In the genomic region with DNA sequence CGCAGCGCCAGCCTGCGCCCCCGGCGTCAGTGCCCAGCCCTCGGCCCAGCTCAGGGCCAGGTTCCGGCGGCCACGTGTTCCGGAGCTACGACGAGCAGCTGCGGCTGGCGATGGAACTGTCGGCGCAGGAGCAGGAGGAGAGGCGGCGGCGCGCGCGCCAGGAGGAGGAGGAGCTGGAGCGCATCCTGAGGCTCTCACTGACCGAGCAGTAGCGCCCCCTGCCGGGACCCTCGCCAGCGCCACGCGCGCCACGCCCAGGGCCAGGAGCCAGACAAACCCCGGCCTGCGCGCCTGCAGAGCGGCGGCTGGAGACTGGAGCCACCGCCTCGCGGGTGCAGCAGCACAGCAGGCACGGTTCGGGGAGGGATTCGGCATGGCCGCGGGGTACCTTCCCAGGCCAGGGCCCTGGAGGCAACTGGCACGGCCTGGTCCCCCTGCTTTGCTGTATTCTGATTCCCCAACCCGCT, we compare ENCODE assay signal across 8 cellular contexts. TPM values are rescaled to one million over a fixed set of nuclear protein-coding genes. Genes with fewer than 3 reads are reported as not detected.
DNase-seq lines count a peak whose midpoint lies in the region; ATAC-seq and TF ChIP-seq lines count a peak whose summit lies in the region.

No MANE protein-coding gene starts in this region.

- TF ChIP-seq CTCF in GM12864 (IDR thresholded peaks at IDR 0.05; ENCODE audit: low read depth, low read length, missing control alignments), result peak; percentile 86
- TF ChIP-seq CTCF in hepatocyte (IDR thresholded peaks at IDR 0.05; ENCODE audit: poor library complexity), result peak; percentile 67
- TF ChIP-seq CTCF in upper lobe of left lung (IDR thresholded peaks at IDR 0.05), result peak; percentile 88 to 97 (median 95)

- peak overlapping the region; percentile 71 for H3K4me2 ChIP-seq in hepatocyte

- no peaks in the 10 kb centered on the region for H3K36me3 ChIP-seq in hepatocyte (replicated peaks; ENCODE audit: insufficient read depth, low read depth)
- H3K36me3 ChIP-seq in rectal smooth muscle tissue (ENCODE audit: control insufficient read depth, insufficient read depth, low read length), result no peaks in the 10 kb centered on the region
- H3K36me3 ChIP-seq in upper lobe of left lung, result no peaks in the 10 kb centered on the region

- H3K4me1 ChIP-seq in hepatocyte (ENCODE audit: insufficient read depth) (peaks cover 26% of the 10 kb centered on the region), rectal smooth muscle tissue (ENCODE audit: control insufficient read depth, insufficient read depth, low read length) (peaks cover 23% of the 10 kb centered on the region), upper lobe of left lung (peaks cover 49 to 58% (median 58%) of the 10 kb centered on the region in 4 donors)

- H3K36me3 Mint-ChIP-seq in T-cell, result no peaks in the 10 kb centered on the region

- H3K9me2 ChIP-seq in hepatocyte (replicated peaks; ENCODE audit: insufficient read depth), result no peaks in the 10 kb centered on the region

- H3K27me3 ChIP-seq in hepatocyte, result peaks cover 47% of the 10 kb centered on the region
- H3K27me3 ChIP-seq in rectal smooth muscle tissue (ENCODE audit: control insufficient read depth, insufficient read depth, low read length), result no peaks in the 10 kb centered on the region
- H3K27me3 ChIP-seq in upper lobe of left lung, result peaks cover 0 to 10% (median 0%) of the 10 kb centered on the region in 4 donors

- no peaks in the 10 kb centered on the region for H3K9me3 Mint-ChIP-seq in T-cell

- 14% methylated on average over 39 of the region's 47 CpGs for WGBS in hepatocyte (ENCODE audit: low lambda C conversion rate, missing lambda C conversion rate)
- 1% methylated on average over 18 of the region's 47 CpGs; no CpG with 5 or more reads in 1 of the 2 donors for WGBS in upper lobe of left lung, 2 donors

- TF ChIP-seq EP300 in upper lobe of left lung (IDR thresholded peaks at IDR 0.05), result peak in 1 of 4 donors; percentile 50

- H3K4me3 ChIP-seq in GM12864 (ENCODE audit: low read depth, low read length) (peak overlapping the region; percentile 25; the same call in 1 of the 2 replicates), hepatocyte (no peak overlapping the region), rectal smooth muscle tissue (ENCODE audit: low read length) (peak overlapping the region; percentile 34), upper lobe of left lung (peak overlapping the region in 3 of 4 donors; percentile 29 to 47 (median 45))

- no peaks in the 10 kb centered on the region for H3K79me2 ChIP-seq in hepatocyte

- no peak for TF ChIP-seq POLR2A in upper lobe of left lung (IDR thresholded peaks at IDR 0.05)

- H3K9me3 ChIP-seq in hepatocyte (ENCODE audit: low read depth) (no peaks in the 10 kb centered on the region), upper lobe of left lung (no peaks in the 10 kb centered on the region)

- H3K27me3 Mint-ChIP-seq in T-cell, result no peaks in the 10 kb centered on the region

- CTCF ChIA-PET in T-cell (lab: Charles Lee), result interaction anchor here (0.6 to 6.0 kb wide), 12 partner anchors 9 to 1701 kb away, joined by 3 to 56 read pairs (median 4); partner anchors contain the start of genes ABHD15 (in 1 of the 2), ANKRD13B (in 1 of the 2), CORO6 (in 1 of the 2) and EVI2B (in 1 of the 2)

- peaks cover 31 to 39% (median 37%) of the 10 kb centered on the region in 3 donors for H3K4me1 Mint-ChIP-seq in T-cell

- peak overlapping the region; percentile 28 to 89 (median 67) for H3K4me3 Mint-ChIP-seq in T-cell

- no peaks in the 10 kb centered on the region for H4K20me1 ChIP-seq in hepatocyte (ENCODE audit: insufficient read depth, poor library complexity, severe bottlenecking)

- ATAC-seq in T-cell (replicated peaks in 1 of 4) (peak; percentile 26 to 44 (median 34)), upper lobe of left lung (ENCODE audit: low FRiP score in 2 of 2) (peak; percentile 78 to 87), GM19023 (IDR thresholded peaks at IDR 0.05; ENCODE audit: unreplicated experiment) (no peak)

- DNase-seq in GM12864 (ENCODE audit: low read depth), result peak; percentile 50
- peak; percentile 76 to 96 (median 88) for DNase-seq in T-cell
- peak; percentile 90 for DNase-seq in hepatocyte (ENCODE audit: low spot score)
- peak; percentile 93 to 99 for DNase-seq in upper lobe of left lung
- DNase-seq in HK-2 (ENCODE audit: unreplicated experiment), result no peak

- no peak overlapping the region for H2AFZ ChIP-seq in hepatocyte

- POLR2A ChIA-PET in T-cell (lab: Charles Lee), result interaction anchor here (0.6 kb wide), 3 partner anchors 85 to 662 kb away, joined by 4 to 5 read pairs (median 4); no protein-coding TSS in a partner anchor

- H3K27ac ChIP-seq in angular gyrus (ENCODE audit: low read depth, low read length) (peak overlapping the region; percentile 83), hepatocyte (no peak overlapping the region), rectal smooth muscle tissue (ENCODE audit: low read depth, low read length) (no peak overlapping the region), upper lobe of left lung (peak overlapping the region in 1 of 4 donors; percentile 32)

- H3K9ac ChIP-seq in rectal smooth muscle tissue (ENCODE audit: low read length), result no peak overlapping the region

- no peak overlapping the region for H3K27ac Mint-ChIP-seq in T-cell

RNA-seq across cellular contexts. Expression of gene CORO6, which starts 9.3 kb away (rescaled TPM):
- total RNA-seq in T-cell (1 to 10 TPM; 2.4 to 4.1 (median 3.6) TPM), hepatocyte (0.83 and 1.5 TPM in 2 replicates), upper lobe of left lung (100 to 1,000 TPM in 1 of 6 donors, 10 to 100 TPM in 3, 1 to 10 TPM in 2; 7.3 to 137 (median 12.2) TPM)
- polyA plus RNA-seq in hepatocyte, result 1.9 and 3.4 TPM in 2 replicates

RNA-seq across cellular contexts. Expression of gene ANKRD13B, which starts 20.5 kb away (rescaled TPM):
- total RNA-seq in T-cell (1 to 10 TPM; 1.7 to 6.4 (median 4.1) TPM), hepatocyte (3.5 and 5.1 TPM in 2 replicates), upper lobe of left lung (10 to 100 TPM in 1 of 6 donors, 1 to 10 TPM in 5; 1.5 to 24.1 (median 3.9) TPM)
- polyA plus RNA-seq in hepatocyte, result 7.2 and 11.6 TPM in 2 replicates

RNA-seq across cellular contexts. Expression of gene GIT1, which starts 24.0 kb away (rescaled TPM):
- total RNA-seq in T-cell, result 10 to 100 TPM; 36.7 to 86.4 (median 71.8) TPM
- total RNA-seq in hepatocyte, result 18.6 and 20.0 TPM in 2 replicates
- polyA plus RNA-seq in hepatocyte, result 35.2 and 46.3 TPM in 2 replicates
- total RNA-seq in upper lobe of left lung, result 10 to 100 TPM; 34.6 to 88.4 (median 45.5) TPM

RNA-seq across cellular contexts. Expression of gene TP53I13, which starts 44.9 kb away (rescaled TPM):
- total RNA-seq in T-cell (100 to 1,000 TPM in 3 of 5 donors, 10 to 100 TPM in 2; 56.0 to 166 (median 128) TPM), hepatocyte (43.4 and 52.9 TPM in 2 replicates), upper lobe of left lung (100 to 1,000 TPM in 2 of 6 donors, 10 to 100 TPM in 4; 57.3 to 178 (median 75.4) TPM)
- 92.9 and 94.2 TPM in 2 replicates for polyA plus RNA-seq in hepatocyte

RNA-seq across cellular contexts. Expression of gene ABHD15, which starts 46.6 kb away (rescaled TPM):
- total RNA-seq in T-cell (10 to 100 TPM in 4 of 5 donors, 1 to 10 TPM in 1; 7.9 to 23.1 (median 16.5) TPM), hepatocyte (16.8 and 19.2 TPM in 2 replicates), upper lobe of left lung (10 to 100 TPM; 12.8 to 17.8 (median 14.9) TPM)
- polyA plus RNA-seq in hepatocyte, result 11.0 and 11.8 TPM in 2 replicates
